In genomic region chr10:61866700-61867368, GRCh38 we compare ENCODE assay signal across 12 cellular contexts. TPM values are rescaled to one million over a fixed set of nuclear protein-coding genes. Genes with fewer than 3 reads are reported as not detected.
A peak's percentile ranks its signal among the peaks of the same experiment; 100 is the strongest.
DNase-seq lines count a peak whose midpoint lies in the region; ATAC-seq and TF ChIP-seq lines count a peak whose summit lies in the region.
"Had no signal": no experiment of that assay in that cellular context is flagged by ENCODE, and none has a peak within 500 bp of the region (broad histone marks: within the 10 kb centered on the region; RNA-seq: fewer than 3 reads in every experiment).

No MANE protein-coding gene starts in this region.

- no peaks in the 10 kb centered on the region for H3K27me3 Mint-ChIP-seq in activated naive CD8-positive, alpha-beta T cell treated with anti-CD3 and anti-CD28 coated beads, Interleukin-2, amount 50 U/mL, for 24 hours
- no peaks in the 10 kb centered on the region for H3K27me3 Mint-ChIP-seq in glutamatergic neuron (ENCODE audit: unreplicated experiment)

- H3K4me3 Mint-ChIP-seq in activated naive CD8-positive, alpha-beta T cell treated with anti-CD3 and anti-CD28 coated beads, Interleukin-2, amount 50 U/mL, for 24 hours, result peak overlapping the region; percentile 12
- H3K4me3 Mint-ChIP-seq in glutamatergic neuron (ENCODE audit: unreplicated experiment), result no peak overlapping the region

- H3K27ac ChIP-seq in right cardiac atrium (ENCODE audit: low read length), result no peak overlapping the region
- H3K27ac ChIP-seq in muscle layer of duodenum (ENCODE audit: low read length), result no peak overlapping the region
- H3K27ac ChIP-seq: SJSA1 had no signal

- no peak for TF ChIP-seq CTCF in glutamatergic neuron (IDR thresholded peaks at IDR 0.05; ENCODE audit: partially characterized antibody, unreplicated experiment)

- WGBS in right cardiac atrium, result 95% methylated on average over 3 of the region's 3 CpGs

- H3K27me3 ChIP-seq in right cardiac atrium (ENCODE audit: control insufficient read depth, insufficient read depth) (no peaks in the 10 kb centered on the region), muscle layer of duodenum (ENCODE audit: low read depth, low read length) (no peaks in the 10 kb centered on the region)
- H3K27me3 ChIP-seq: SJSA1 had no signal

- H3K27ac Mint-ChIP-seq in activated naive CD8-positive, alpha-beta T cell treated with anti-CD3 and anti-CD28 coated beads, Interleukin-2, amount 50 U/mL, for 24 hours, result no peak overlapping the region
- no peak overlapping the region for H3K27ac Mint-ChIP-seq in glutamatergic neuron (ENCODE audit: unreplicated experiment)

- H3K4me1 ChIP-seq in right cardiac atrium (ENCODE audit: control insufficient read depth, insufficient read depth, low read length) (peaks cover 2% of the 10 kb centered on the region), muscle layer of duodenum (ENCODE audit: control insufficient read depth in 1 of 2, insufficient read depth in 2 of 2, low read length in 2 of 2) (peaks cover 4 to 13% of the 10 kb centered on the region in 2 donors)

- H3K4me1 Mint-ChIP-seq in activated naive CD8-positive, alpha-beta T cell treated with anti-CD3 and anti-CD28 coated beads, Interleukin-2, amount 50 U/mL, for 24 hours, result peaks cover 3% of the 10 kb centered on the region
- H3K4me1 Mint-ChIP-seq in glutamatergic neuron (ENCODE audit: low read depth, unreplicated experiment), result no peaks in the 10 kb centered on the region

- H3K4me3 ChIP-seq in right cardiac atrium (ENCODE audit: low read length) (peak overlapping the region; percentile 49), muscle layer of duodenum (ENCODE audit: low read depth in 1 of 2, low read length in 2 of 2) (peak overlapping the region; percentile 34 to 50)
- H3K4me3 ChIP-seq: SJSA1 had no signal

- no peaks in the 10 kb centered on the region for H3K9me3 Mint-ChIP-seq in activated naive CD8-positive, alpha-beta T cell treated with anti-CD3 and anti-CD28 coated beads, Interleukin-2, amount 50 U/mL, for 24 hours
- no peaks in the 10 kb centered on the region for H3K9me3 Mint-ChIP-seq in glutamatergic neuron (ENCODE audit: unreplicated experiment)

- no peaks in the 10 kb centered on the region for H3K36me3 ChIP-seq in muscle layer of duodenum (ENCODE audit: control insufficient read depth in 1 of 2, insufficient read depth in 2 of 2, low read length in 2 of 2)
- H3K36me3 ChIP-seq: SJSA1 had no signal

- DNase-seq in right cardiac atrium (no peak), cardiac septum (ENCODE audit: low spot score) (no peak), medulla oblongata (ENCODE audit: extremely low spot score) (no peak), glutamatergic neuron (no peak)
- DNase-seq in activated naive CD8-positive, alpha-beta T cell treated with anti-CD3 and anti-CD28 coated beads, Interleukin-2, amount 50 U/mL, for 24 hours, result no peak
- no peak for DNase-seq in stimulated activated CD4-positive, alpha-beta T cell treated with anti-CD3 and anti-CD28 coated beads, Interleukin-4, amount 100 ng/mL, for 4 hours
- DNase-seq: AML-193, EL, NCI-H2081 treated with DMSO at 0.1 percent for 48 hours had no signal

- ATAC-seq in right cardiac atrium (no peak), HG02870 (IDR thresholded peaks at IDR 0.05; ENCODE audit: unreplicated experiment) (no peak)
- ATAC-seq in activated naive CD8-positive, alpha-beta T cell treated with anti-CD3 and anti-CD28 coated beads, Interleukin-2, amount 50 U/mL, for 24 hours, result no peak

- intact Hi-C loops in right cardiac atrium (cut with DNase I), result no loop called here
- intact Hi-C loops in cardiac septum (cut with DNase I), result loop anchor here (10.0 kb wide), 1 partner anchor 122 kb away; no protein-coding TSS in a partner anchor

- H3K9me3 ChIP-seq in right cardiac atrium (ENCODE audit: control insufficient read depth, low read length) (no peaks in the 10 kb centered on the region), muscle layer of duodenum (ENCODE audit: control insufficient read depth in 1 of 2, low read length in 2 of 2) (no peaks in the 10 kb centered on the region)
- H3K9me3 ChIP-seq: SJSA1 had no signal

- no peaks in the 10 kb centered on the region for H3K36me3 Mint-ChIP-seq in activated naive CD8-positive, alpha-beta T cell treated with anti-CD3 and anti-CD28 coated beads, Interleukin-2, amount 50 U/mL, for 24 hours (ENCODE audit: low read depth)
- H3K36me3 Mint-ChIP-seq in glutamatergic neuron (ENCODE audit: unreplicated experiment), result no peaks in the 10 kb centered on the region

RNA-seq across cellular contexts. Expression of gene ARID5B, which starts 34.7 kb away (rescaled TPM):
- total RNA-seq in right cardiac atrium, result 10 to 100 TPM; 16.9 to 31.8 (median 20.1) TPM
- 13.7 TPM for polyA plus RNA-seq in right cardiac atrium
- 25.2 TPM for total RNA-seq in cardiac septum
- 1.1 TPM for total RNA-seq in glutamatergic neuron (ENCODE audit: unreplicated experiment)
